Comparison of ENCODE assay signal across 8 cellular contexts in genomic region chr14:99982449-99983250, GRCh38.
A peak's percentile ranks its signal among the peaks of the same experiment; 100 is the strongest.
DNase-seq lines count a peak whose midpoint lies in the region; ATAC-seq and TF ChIP-seq lines count a peak whose summit lies in the region.

No MANE protein-coding gene starts in this region.

- H2BK120ac ChIP-seq in IMR-90 (ENCODE audit: low read depth, low read length), result no peak overlapping the region
- H2BK120ac ChIP-seq in neuronal stem cell (ENCODE audit: low read depth, low read length), result no peak overlapping the region

- no peak overlapping the region for H3K4ac ChIP-seq in IMR-90 (ENCODE audit: low read depth, low read length)
- H3K4ac ChIP-seq in neuronal stem cell (ENCODE audit: low read length), result no peak overlapping the region

- no peak overlapping the region for H3K4me3 ChIP-seq in IMR-90 (ENCODE audit: insufficient read depth, low read depth, low read length)
- H3K4me3 ChIP-seq in neuronal stem cell (ENCODE audit: low read length in 2 of 2), result no peak overlapping the region
- H3K4me3 ChIP-seq in transverse colon, result no peak overlapping the region

- CTCF ChIA-PET in IMR-90 (lab: Yijun Ruan, JAX), result interaction anchor here (0.6 to 2.2 kb wide), 10 partner anchors 36 to 216 kb away, joined by 3 to 7 read pairs (median 3); no protein-coding TSS in a partner anchor

- POLR2A ChIA-PET in IMR-90 (lab: Charles Lee; ENCODE audit: unreplicated experiment), result no interaction called here

- TF ChIP-seq EP300 in transverse colon (IDR thresholded peaks at IDR 0.05; ENCODE audit: low read depth), result no peak

- H2AFZ ChIP-seq in IMR-90 (replicated peaks; ENCODE audit: low read length, poor library complexity) (no peak overlapping the region), neuronal stem cell (ENCODE audit: low read length) (no peak overlapping the region)

- H2BK20ac ChIP-seq in IMR-90 (ENCODE audit: low read depth, low read length), result no peak overlapping the region

- H3K27me3 ChIP-seq in IMR-90 (ENCODE audit: control insufficient read depth, insufficient read depth, low read length) (no peaks in the 10 kb centered on the region), neuronal stem cell (ENCODE audit: control insufficient read depth in 3 of 3, insufficient read depth in 3 of 3, low read depth in 1 of 3, low read length in 3 of 3) (no peaks in the 10 kb centered on the region), transverse colon (peaks cover 28% of the 10 kb centered on the region)

- 0 out of 4 replicates have a peak overlapping the region, but pooled peaks of 1 of the 2 experiments have one; percentile 33 for H4K8ac ChIP-seq in IMR-90 (ENCODE audit: low read depth in 2 of 2, low read length in 2 of 2)
- no peak overlapping the region for H4K8ac ChIP-seq in neuronal stem cell (ENCODE audit: low read depth, low read length)

- no peak overlapping the region for H4K91ac ChIP-seq in IMR-90 (ENCODE audit: insufficient read depth, low read depth, low read length)
- no peak overlapping the region for H4K91ac ChIP-seq in neuronal stem cell (ENCODE audit: low read depth, low read length, poor library complexity)

- no peak overlapping the region for H2BK12ac ChIP-seq in neuronal stem cell (ENCODE audit: low read length)

- H3K4me1 ChIP-seq in IMR-90 (ENCODE audit: control insufficient read depth, insufficient read depth, low read length) (peaks cover 6% of the 10 kb centered on the region), neuronal stem cell (ENCODE audit: control insufficient read depth in 2 of 2, insufficient read depth in 1 of 2, low read depth in 1 of 2, low read length in 2 of 2) (no peaks in the 10 kb centered on the region), transverse colon (peaks cover 3 to 37% (median 10%) of the 10 kb centered on the region in 4 donors)

- no peak overlapping the region for H3K23ac ChIP-seq in IMR-90 (ENCODE audit: low read depth, low read length)
- no peak overlapping the region for H3K23ac ChIP-seq in neuronal stem cell (ENCODE audit: low read depth, low read length, poor library complexity)

- in situ Hi-C loops in IMR-90 (cut with MboI; ENCODE audit: low sequenced_read_pairs) (loop anchor here (5.0 to 10.0 kb wide), 2 partner anchors 130 to 212 kb away; no protein-coding TSS in a partner anchor), transverse colon (cut with MboI; ENCODE audit: low pct_ligation_motif_present in 1 of 4, low pct_unique_long_range_greater_than_20kb in 1 of 4, low sequenced_read_pairs in 3 of 4) (loop anchor here (5.0 to 25.0 kb wide), 5 partner anchors 122 to 205 kb away; no protein-coding TSS in a partner anchor)

- dilution Hi-C loops in IMR-90 (cut with HindIII; ENCODE audit: low sequenced_read_pairs, unreplicated experiment), result no loop called here

- ATAC-seq in GM19351 (IDR thresholded peaks at IDR 0.05; ENCODE audit: unreplicated experiment) (peak; percentile 75), IMR-90 (ENCODE audit: low read depth) (peak; percentile 93)

- H3K9me3 ChIP-seq in IMR-90 (ENCODE audit: control insufficient read depth, insufficient read depth, low read length) (no peaks in the 10 kb centered on the region), neuronal stem cell (replicated peaks in 1 of 2; ENCODE audit: control insufficient read depth in 2 of 2, insufficient read depth in 1 of 2, low read depth in 1 of 2, low read length in 2 of 2) (peaks cover 7 to 14% of the 10 kb centered on the region in 2 donors), transverse colon (no peaks in the 10 kb centered on the region)

- intact Hi-C loops in IMR-90 (cut with micrococcal nuclease), result loop anchor here (1.0 kb wide), 3 partner anchors 45 to 210 kb away; no protein-coding TSS in a partner anchor
- intact Hi-C loops in transverse colon (cut with DNase I; ENCODE audit: low total_unique reads), result loop anchor here (5.0 kb wide), 1 partner anchor 210 kb away; no protein-coding TSS in a partner anchor

- H3K4me2 ChIP-seq in IMR-90 (ENCODE audit: low read depth, low read length), result no peak overlapping the region
- no peak overlapping the region for H3K4me2 ChIP-seq in neuronal stem cell (ENCODE audit: insufficient read depth, low read length, poor library complexity, severe bottlenecking)

- BruUV-seq in IMR-90 (replicated peaks; lab: Mats Ljungman, UMichigan), result no TSS peak

- H3K27ac ChIP-seq in C4-2B, result no peak overlapping the region
- no peak overlapping the region for H3K27ac ChIP-seq in IMR-90 (ENCODE audit: insufficient read depth, low read length)
- H3K27ac ChIP-seq in neuronal stem cell (replicated peaks; ENCODE audit: low read length), result no peak overlapping the region
- no peak overlapping the region for H3K27ac ChIP-seq in transverse colon

- no peak overlapping the region; the same call in 1 of the 2 replicates for H4K5ac ChIP-seq in IMR-90 (ENCODE audit: low read depth, low read length)

- no peak overlapping the region for H2AK9ac ChIP-seq in IMR-90 (replicated peaks; ENCODE audit: low read depth, low read length, poor library complexity)

- no peaks in the 10 kb centered on the region for H3K36me3 ChIP-seq in IMR-90 (ENCODE audit: control insufficient read depth, insufficient read depth, low read length)
- peaks cover 0 to 3% of the 10 kb centered on the region in 2 donors for H3K36me3 ChIP-seq in neuronal stem cell (replicated peaks in 1 of 2; ENCODE audit: control insufficient read depth in 2 of 2, insufficient read depth in 2 of 2, low read length in 2 of 2)
- no peaks in the 10 kb centered on the region for H3K36me3 ChIP-seq in transverse colon

- TF ChIP-seq CTCF in C4-2B (conservative IDR thresholded peaks at IDR 0.05) (peak; percentile 95), IMR-90 (conservative IDR thresholded peaks at IDR 0.05; ENCODE audit: low read depth, low read length) (peak; percentile 93), transverse colon (IDR thresholded peaks at IDR 0.05) (peak; percentile 83 to 88 (median 87))

- H3K79me1 ChIP-seq in IMR-90 (ENCODE audit: low read depth in 1 of 2, low read length in 2 of 2) (peaks cover 2 to 14% of the 10 kb centered on the region in 2 experiments), neuronal stem cell (ENCODE audit: low read depth, low read length) (no peaks in the 10 kb centered on the region)

- no peak overlapping the region for H3K9ac ChIP-seq in IMR-90 (ENCODE audit: low read depth, low read length)
- no peak overlapping the region for H3K9ac ChIP-seq in neuronal stem cell (ENCODE audit: low read depth, low read length, poor library complexity)

- H3K9me1 ChIP-seq in IMR-90 (ENCODE audit: insufficient read depth, low read length), result no peaks in the 10 kb centered on the region

- TF ChIP-seq POLR2A in IMR-90 (IDR thresholded peaks at IDR 0.05; ENCODE audit: low read depth, low read length), result peak; percentile 40; the same call in 1 of the 2 replicates
- no peak for TF ChIP-seq POLR2A in transverse colon (IDR thresholded peaks at IDR 0.05)

- TF ChIP-seq RAD21 in IMR-90 (IDR thresholded peaks at IDR 0.05; ENCODE audit: low read length), result peak; percentile 97

- DNase-seq in IMR-90 (peak; percentile 74), OCI-M1 (lab: John Stamatoyannopoulos, UW) (peak; percentile 58), fibroblast of gingiva (ENCODE audit: low read depth) (peak; percentile 56), neuronal stem cell (ENCODE audit: low spot score) (peak; percentile 54), transverse colon (peak; percentile 53)
- peak; percentile 58 for DNase-seq in activated T-cell treated with anti-CD3 and anti-CD28 coated beads, Interleukin-2, amount 50 U/mL, for 1 hour

- no peak overlapping the region for H3K14ac ChIP-seq in IMR-90 (replicated peaks; ENCODE audit: low read depth, low read length)
- H3K14ac ChIP-seq in neuronal stem cell (ENCODE audit: low read length), result no peak overlapping the region

- H2BK5ac ChIP-seq in IMR-90 (ENCODE audit: low read depth, low read length, poor library complexity, severe bottlenecking), result no peak overlapping the region
- H2BK5ac ChIP-seq in neuronal stem cell (ENCODE audit: low read length), result no peak overlapping the region

- H3K56ac ChIP-seq in IMR-90 (ENCODE audit: extremely low read depth, insufficient read depth, low read length), result no peak overlapping the region

- H3K18ac ChIP-seq in IMR-90 (ENCODE audit: low read depth, low read length) (no peak overlapping the region), neuronal stem cell (ENCODE audit: low read length) (no peak overlapping the region)

- H4K20me1 ChIP-seq in IMR-90 (ENCODE audit: insufficient read depth, low read length), result no peaks in the 10 kb centered on the region

- no peak overlapping the region for H2AK5ac ChIP-seq in IMR-90 (ENCODE audit: low read depth, low read length)
- H2AK5ac ChIP-seq in neuronal stem cell (ENCODE audit: low read depth, low read length), result no peak overlapping the region

- WGBS in IMR-90 (ENCODE audit: extremely low coverage in 2 of 2, insufficient read length in 1 of 2), 2 experiments, result 43% methylated on average over 1 of the region's 5 CpGs; no CpG with 5 or more reads in 1 of the 2 experiments
- WGBS in neuronal stem cell (ENCODE audit: extremely low coverage in 2 of 2, insufficient read length in 2 of 2, insufficient replicate concordance in 1 of 2), 2 donors, result no CpG with 5 or more reads among the region's 5 CpGs
- 24 to 28% methylated on average over 3 to 5 of the region's 5 CpGs for WGBS in transverse colon (ENCODE audit: low coverage in 1 of 2), 2 donors

- H2BK15ac ChIP-seq in IMR-90 (ENCODE audit: low read depth, low read length), result no peak overlapping the region
- H2BK15ac ChIP-seq in neuronal stem cell (ENCODE audit: low read length), result no peak overlapping the region

TF ChIP-seq in IMR-90, 13 proteins besides CTCF, POLR2A, EP300 and RAD21:
- TF ChIP-seq MAFK (IDR thresholded peaks at IDR 0.05; ENCODE audit: low read depth, low read length), result no peak
- TF ChIP-seq RCOR1 (IDR thresholded peaks at IDR 0.05; ENCODE audit: insufficient replicate concordance, low read length), result no peak
- TF ChIP-seq ELK1 (IDR thresholded peaks at IDR 0.05; ENCODE audit: borderline replicate concordance, low read depth, low read length), result no peak
- no peak for TF ChIP-seq BHLHE40 (IDR thresholded peaks at IDR 0.05; ENCODE audit: low read depth, low read length)
- peak; percentile 96 for TF ChIP-seq SMC3 (IDR thresholded peaks at IDR 0.05; ENCODE audit: low read depth, low read length)
- no peak for TF ChIP-seq MAZ (IDR thresholded peaks at IDR 0.05; ENCODE audit: borderline replicate concordance, low read depth, low read length)
- TF ChIP-seq CHD1 (IDR thresholded peaks at IDR 0.05; ENCODE audit: low read depth, low read length), result no peak
- no peak for TF ChIP-seq MXI1 (IDR thresholded peaks at IDR 0.05; ENCODE audit: borderline replicate concordance, low read depth, low read length)
- TF ChIP-seq FOS (IDR thresholded peaks at IDR 0.05; ENCODE audit: low read depth, low read length), result no peak
